1 cellular context compared by ENCODE assay signal in genomic region chrX:38800981-38801845, GRCh38.
TF ChIP-seq lines count a peak whose summit lies in the region.

MID1IP1 (plus strand) TSS chrX:38801459; CDS start chrX:38804947, 3,488 bp downstream.

TF ChIP-seq in H1, 55 proteins besides CTCF, POLR2A, EP300 and RAD21 (continued from another document):
- TF ChIP-seq MAX (IDR thresholded peaks at IDR 0.05) (no peak; the same call in 1 of the 2 replicates), YY1 (IDR thresholded peaks at IDR 0.05; ENCODE audit: low read depth, low read length) (peak; percentile 83), HDAC6 (IDR thresholded peaks at IDR 0.05; ENCODE audit: low read depth, low read length) (no peak), RNF2 (IDR thresholded peaks at IDR 0.05; ENCODE audit: borderline replicate concordance, low read depth, low read length, missing control alignments, poor library complexity, severe bottlenecking) (no peak), BCL11A (IDR thresholded peaks at IDR 0.05; ENCODE audit: low read depth in 2 of 2, low read length in 2 of 2) (no peak), SP4 (IDR thresholded peaks at IDR 0.05; ENCODE audit: low read length) (no peak), CREB1 (IDR thresholded peaks at IDR 0.05) (peak; percentile 31; the same call in 1 of the 2 replicates), HDAC2 (IDR thresholded peaks at IDR 0.05; ENCODE audit: borderline replicate concordance in 1 of 2, low read depth in 2 of 2, low read length in 2 of 2) (no peak), SIX5 (IDR thresholded peaks at IDR 0.05; ENCODE audit: low read depth, low read length) (no peak), TAF1 (IDR thresholded peaks at IDR 0.05; ENCODE audit: low read depth, low read length) (peak; percentile 94), CBX5 (IDR thresholded peaks at IDR 0.05; ENCODE audit: low read depth, low read length) (no peak), NRF1 (IDR thresholded peaks at IDR 0.05; ENCODE audit: low read depth, low read length) (no peak), KDM1A (IDR thresholded peaks at IDR 0.05; ENCODE audit: borderline replicate concordance, low read length) (no peak), SAP30 (IDR thresholded peaks at IDR 0.05; ENCODE audit: insufficient read depth, insufficient replicate concordance, low read length) (no peak), CHD2 (IDR thresholded peaks at IDR 0.05; ENCODE audit: low read length) (no peak), TEAD4 (IDR thresholded peaks at IDR 0.05; ENCODE audit: low read depth, low read length) (no peak), PHF8 (conservative IDR thresholded peaks at IDR 0.05; ENCODE audit: low read depth, low read length) (peak; percentile 38), ATF2 (IDR thresholded peaks at IDR 0.05; ENCODE audit: low read length) (no peak; the same call in 1 of the 2 replicates), SUZ12 (IDR thresholded peaks at IDR 0.05; ENCODE audit: low read length) (no peak), TCF12 (IDR thresholded peaks at IDR 0.05; ENCODE audit: low read depth, low read length) (no peak), CBX8 (IDR thresholded peaks at IDR 0.05; ENCODE audit: borderline replicate concordance, low read depth, low read length) (no peak), SIRT6 (IDR thresholded peaks at IDR 0.05; ENCODE audit: low read length) (no peak), RXRA (IDR thresholded peaks at IDR 0.05; ENCODE audit: insufficient read depth, low read depth, low read length) (no peak), POU5F1 (IDR thresholded peaks at IDR 0.05; ENCODE audit: low read depth, low read length) (no peak), KDM4A (IDR thresholded peaks at IDR 0.05; ENCODE audit: low read depth, low read length, severe bottlenecking) (no peak), RBBP5 (IDR thresholded peaks at IDR 0.05; ENCODE audit: borderline replicate concordance, low read depth, low read length) (no peak), CHD1 (IDR thresholded peaks at IDR 0.05; ENCODE audit: low read depth, low read length) (no peak), RFX5 (IDR thresholded peaks at IDR 0.05; ENCODE audit: borderline replicate concordance, low read depth, low read length) (no peak), BRCA1 (IDR thresholded peaks at IDR 0.05; ENCODE audit: low read depth, low read length) (no peak), TAF7 (optimal IDR thresholded peaks at IDR 0.05; ENCODE audit: borderline replicate concordance, low read depth, low read length) (peak; percentile 94), EZH2 (IDR thresholded peaks at IDR 0.05; ENCODE audit: low read depth, low read length, severe bottlenecking) (no peak), GABPA (IDR thresholded peaks at IDR 0.05; ENCODE audit: borderline replicate concordance, insufficient read depth, low read length) (no peak), TBP (IDR thresholded peaks at IDR 0.05; ENCODE audit: low read depth, low read length) (peak; percentile 93), KDM5A (IDR thresholded peaks at IDR 0.05; ENCODE audit: low read length) (no peak), EGR1 (IDR thresholded peaks at IDR 0.05; ENCODE audit: borderline replicate concordance, low read depth, low read length) (no peak), ASH2L (IDR thresholded peaks at IDR 0.05; ENCODE audit: low read length) (peak; percentile 29), POLR2AphosphoS5 (IDR thresholded peaks at IDR 0.05; ENCODE audit: low read depth, low read length) (no peak)
- TF ChIP-seq, protein P1, sequence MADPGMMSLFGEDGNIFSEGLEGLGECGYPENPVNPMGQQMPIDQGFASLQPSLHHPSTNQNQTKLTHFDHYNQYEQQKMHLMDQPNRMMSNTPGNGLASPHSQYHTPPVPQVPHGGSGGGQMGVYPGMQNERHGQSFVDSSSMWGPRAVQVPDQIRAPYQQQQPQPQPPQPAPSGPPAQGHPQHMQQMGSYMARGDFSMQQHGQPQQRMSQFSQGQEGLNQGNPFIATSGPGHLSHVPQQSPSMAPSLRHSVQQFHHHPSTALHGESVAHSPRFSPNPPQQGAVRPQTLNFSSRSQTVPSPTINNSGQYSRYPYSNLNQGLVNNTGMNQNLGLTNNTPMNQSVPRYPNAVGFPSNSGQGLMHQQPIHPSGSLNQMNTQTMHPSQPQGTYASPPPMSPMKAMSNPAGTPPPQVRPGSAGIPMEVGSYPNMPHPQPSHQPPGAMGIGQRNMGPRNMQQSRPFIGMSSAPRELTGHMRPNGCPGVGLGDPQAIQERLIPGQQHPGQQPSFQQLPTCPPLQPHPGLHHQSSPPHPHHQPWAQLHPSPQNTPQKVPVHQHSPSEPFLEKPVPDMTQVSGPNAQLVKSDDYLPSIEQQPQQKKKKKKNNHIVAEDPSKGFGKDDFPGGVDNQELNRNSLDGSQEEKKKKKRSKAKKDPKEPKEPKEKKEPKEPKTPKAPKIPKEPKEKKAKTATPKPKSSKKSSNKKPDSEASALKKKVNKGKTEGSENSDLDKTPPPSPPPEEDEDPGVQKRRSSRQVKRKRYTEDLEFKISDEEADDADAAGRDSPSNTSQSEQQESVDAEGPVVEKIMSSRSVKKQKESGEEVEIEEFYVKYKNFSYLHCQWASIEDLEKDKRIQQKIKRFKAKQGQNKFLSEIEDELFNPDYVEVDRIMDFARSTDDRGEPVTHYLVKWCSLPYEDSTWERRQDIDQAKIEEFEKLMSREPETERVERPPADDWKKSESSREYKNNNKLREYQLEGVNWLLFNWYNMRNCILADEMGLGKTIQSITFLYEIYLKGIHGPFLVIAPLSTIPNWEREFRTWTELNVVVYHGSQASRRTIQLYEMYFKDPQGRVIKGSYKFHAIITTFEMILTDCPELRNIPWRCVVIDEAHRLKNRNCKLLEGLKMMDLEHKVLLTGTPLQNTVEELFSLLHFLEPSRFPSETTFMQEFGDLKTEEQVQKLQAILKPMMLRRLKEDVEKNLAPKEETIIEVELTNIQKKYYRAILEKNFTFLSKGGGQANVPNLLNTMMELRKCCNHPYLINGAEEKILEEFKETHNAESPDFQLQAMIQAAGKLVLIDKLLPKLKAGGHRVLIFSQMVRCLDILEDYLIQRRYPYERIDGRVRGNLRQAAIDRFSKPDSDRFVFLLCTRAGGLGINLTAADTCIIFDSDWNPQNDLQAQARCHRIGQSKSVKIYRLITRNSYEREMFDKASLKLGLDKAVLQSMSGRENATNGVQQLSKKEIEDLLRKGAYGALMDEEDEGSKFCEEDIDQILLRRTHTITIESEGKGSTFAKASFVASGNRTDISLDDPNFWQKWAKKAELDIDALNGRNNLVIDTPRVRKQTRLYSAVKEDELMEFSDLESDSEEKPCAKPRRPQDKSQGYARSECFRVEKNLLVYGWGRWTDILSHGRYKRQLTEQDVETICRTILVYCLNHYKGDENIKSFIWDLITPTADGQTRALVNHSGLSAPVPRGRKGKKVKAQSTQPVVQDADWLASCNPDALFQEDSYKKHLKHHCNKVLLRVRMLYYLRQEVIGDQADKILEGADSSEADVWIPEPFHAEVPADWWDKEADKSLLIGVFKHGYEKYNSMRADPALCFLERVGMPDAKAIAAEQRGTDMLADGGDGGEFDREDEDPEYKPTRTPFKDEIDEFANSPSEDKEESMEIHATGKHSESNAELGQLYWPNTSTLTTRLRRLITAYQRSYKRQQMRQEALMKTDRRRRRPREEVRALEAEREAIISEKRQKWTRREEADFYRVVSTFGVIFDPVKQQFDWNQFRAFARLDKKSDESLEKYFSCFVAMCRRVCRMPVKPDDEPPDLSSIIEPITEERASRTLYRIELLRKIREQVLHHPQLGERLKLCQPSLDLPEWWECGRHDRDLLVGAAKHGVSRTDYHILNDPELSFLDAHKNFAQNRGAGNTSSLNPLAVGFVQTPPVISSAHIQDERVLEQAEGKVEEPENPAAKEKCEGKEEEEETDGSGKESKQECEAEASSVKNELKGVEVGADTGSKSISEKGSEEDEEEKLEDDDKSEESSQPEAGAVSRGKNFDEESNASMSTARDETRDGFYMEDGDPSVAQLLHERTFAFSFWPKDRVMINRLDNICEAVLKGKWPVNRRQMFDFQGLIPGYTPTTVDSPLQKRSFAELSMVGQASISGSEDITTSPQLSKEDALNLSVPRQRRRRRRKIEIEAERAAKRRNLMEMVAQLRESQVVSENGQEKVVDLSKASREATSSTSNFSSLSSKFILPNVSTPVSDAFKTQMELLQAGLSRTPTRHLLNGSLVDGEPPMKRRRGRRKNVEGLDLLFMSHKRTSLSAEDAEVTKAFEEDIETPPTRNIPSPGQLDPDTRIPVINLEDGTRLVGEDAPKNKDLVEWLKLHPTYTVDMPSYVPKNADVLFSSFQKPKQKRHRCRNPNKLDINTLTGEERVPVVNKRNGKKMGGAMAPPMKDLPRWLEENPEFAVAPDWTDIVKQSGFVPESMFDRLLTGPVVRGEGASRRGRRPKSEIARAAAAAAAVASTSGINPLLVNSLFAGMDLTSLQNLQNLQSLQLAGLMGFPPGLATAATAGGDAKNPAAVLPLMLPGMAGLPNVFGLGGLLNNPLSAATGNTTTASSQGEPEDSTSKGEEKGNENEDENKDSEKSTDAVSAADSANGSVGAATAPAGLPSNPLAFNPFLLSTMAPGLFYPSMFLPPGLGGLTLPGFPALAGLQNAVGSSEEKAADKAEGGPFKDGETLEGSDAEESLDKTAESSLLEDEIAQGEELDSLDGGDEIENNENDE (IDR thresholded peaks at IDR 0.05; ENCODE audit: insufficient replicate concordance, low read length): no peak
- TF ChIP-seq, protein P2, sequence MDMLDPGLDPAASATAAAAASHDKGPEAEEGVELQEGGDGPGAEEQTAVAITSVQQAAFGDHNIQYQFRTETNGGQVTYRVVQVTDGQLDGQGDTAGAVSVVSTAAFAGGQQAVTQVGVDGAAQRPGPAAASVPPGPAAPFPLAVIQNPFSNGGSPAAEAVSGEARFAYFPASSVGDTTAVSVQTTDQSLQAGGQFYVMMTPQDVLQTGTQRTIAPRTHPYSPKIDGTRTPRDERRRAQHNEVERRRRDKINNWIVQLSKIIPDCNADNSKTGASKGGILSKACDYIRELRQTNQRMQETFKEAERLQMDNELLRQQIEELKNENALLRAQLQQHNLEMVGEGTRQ (IDR thresholded peaks at IDR 0.05; ENCODE audit: low read length): peak; percentile 55; the same call in 1 of the 2 replicates
